ENCODE assay signal across 7 cellular contexts in the genomic region with DNA sequence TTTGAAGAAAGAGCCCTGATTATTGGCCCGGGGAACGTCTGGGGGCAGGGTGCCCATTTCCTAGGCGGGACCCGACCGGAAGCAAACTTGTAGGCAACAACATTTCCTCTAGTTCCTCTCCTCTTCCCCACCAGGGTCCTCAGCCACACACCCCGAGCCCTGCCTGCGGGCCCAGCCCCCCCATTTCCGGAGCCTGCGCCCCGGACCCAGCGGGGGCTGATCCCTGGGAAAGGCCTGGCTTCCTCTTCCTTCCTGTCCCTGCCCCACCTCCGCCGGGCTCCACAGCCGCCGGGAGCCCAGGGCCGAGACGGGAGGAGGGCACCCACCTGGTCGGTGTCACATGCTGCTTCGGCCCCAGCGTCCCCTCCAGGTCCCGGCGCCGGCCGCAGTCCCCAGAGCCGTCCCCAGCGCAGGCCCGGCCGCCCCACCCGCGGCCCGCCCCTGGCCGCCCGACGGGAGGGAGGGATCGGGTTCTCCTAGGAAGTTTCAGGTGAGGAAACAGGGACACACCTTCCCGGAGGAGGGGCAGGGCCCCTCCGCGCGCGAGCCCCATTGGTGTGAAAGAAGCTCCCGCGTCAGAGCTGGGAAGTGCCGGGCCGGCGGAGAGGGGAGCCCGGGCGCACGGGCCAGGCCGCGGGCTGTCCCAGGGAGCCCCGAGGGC. TPM values are rescaled to one million over a fixed set of nuclear protein-coding genes. Genes with fewer than 3 reads are reported as not detected.
DNase-seq lines count a peak whose midpoint lies in the region; ATAC-seq and TF ChIP-seq lines count a peak whose summit lies in the region.
"Not testable (repeated sequence)": the region's sequence is repeated elsewhere in the genome, so short reads cannot be mapped to it uniquely, and the experiment has no call there.

TSS of gene ARHGEF35 (minus strand) at position 622 of the 661 bp plus-strand sequence. CDS start 7,450 bp downstream, outside the sequence.

- intact Hi-C loops in PC-9 (cut with micrococcal nuclease; ENCODE audit: unreplicated experiment); activated naive CD4-positive, alpha-beta T cell treated with anti-CD3 and anti-CD28 coated beads for 36 hours (cut with micrococcal nuclease); heart left ventricle (cut with DNase I): not testable (repeated sequence)

- H3K4me3 ChIP-seq in PC-9 = not testable (repeated sequence)
- peak within 1 kb of the TSS in 3 of 12 donors; percentile 28 to 32 (median 29) for H3K4me3 ChIP-seq in heart left ventricle

- WGBS in heart left ventricle, 4 donors = 0% methylated on average over 10 to 15 of the region's 51 CpGs; no CpG with 5 or more reads in 2 of the 4 donors

- not testable (repeated sequence) for TF ChIP-seq POLR2A in heart left ventricle (IDR thresholded peaks at IDR 0.05)

- not testable (repeated sequence) for H3K27me3 Mint-ChIP-seq in activated naive CD4-positive, alpha-beta T cell treated with anti-CD3 and anti-CD28 coated beads for 36 hours (ENCODE audit: low read depth); nephron progenitor cell (ENCODE audit: low read depth, poor library complexity)

- H3K4me1 ChIP-seq in PC-9 (replicated peaks; ENCODE audit: insufficient read depth); heart left ventricle: not testable (repeated sequence)

- TF ChIP-seq CTCF in PC-9 (conservative IDR thresholded peaks at IDR 0.05); heart left ventricle (IDR thresholded peaks at IDR 0.05); nephron progenitor cell (IDR thresholded peaks at IDR 0.05): not testable (repeated sequence)

- ATAC-seq in GM19023 (IDR thresholded peaks at IDR 0.05; ENCODE audit: unreplicated experiment) (peak; percentile 69), GM21737 (IDR thresholded peaks at IDR 0.05; ENCODE audit: unreplicated experiment) (peak; percentile 65), HG03064 (IDR thresholded peaks at IDR 0.05; ENCODE audit: low read depth, unreplicated experiment) (peak; percentile 59), heart left ventricle (peak; percentile 32 to 79 (median 75))

- H3K9me2 ChIP-seq in PC-9 (ENCODE audit: insufficient read depth) = not testable (repeated sequence)

- H3K9me3 ChIP-seq in PC-9 (ENCODE audit: insufficient read depth, low read depth); heart left ventricle: not testable (repeated sequence)

- not testable (repeated sequence) for H3K27ac Mint-ChIP-seq in activated naive CD4-positive, alpha-beta T cell treated with anti-CD3 and anti-CD28 coated beads for 36 hours; nephron progenitor cell

- H3F3A ChIP-seq in PC-9 (ENCODE audit: insufficient read depth, low read depth) = not testable (repeated sequence)

- POLR2A ChIA-PET in PC-9 (lab: Charles Lee; ENCODE audit: unreplicated experiment) = not testable (repeated sequence)

- DNase-seq in PC-9, heart left ventricle: not testable (repeated sequence)
- peak; percentile 26 for DNase-seq in activated naive CD4-positive, alpha-beta T cell treated with anti-CD3 and anti-CD28 coated beads for 36 hours
- peak; percentile 21 for DNase-seq in nephron progenitor cell

- not testable (repeated sequence) for H3K79me2 ChIP-seq in PC-9 (ENCODE audit: low read depth)

- peaks cover 14% of the 10 kb centered on the region for H3K4me1 Mint-ChIP-seq in activated naive CD4-positive, alpha-beta T cell treated with anti-CD3 and anti-CD28 coated beads for 36 hours (ENCODE audit: low read depth)
- H3K4me1 Mint-ChIP-seq in nephron progenitor cell = not testable (repeated sequence)

- H2AFZ ChIP-seq in PC-9 = not testable (repeated sequence)

- not testable (repeated sequence) for BruUV-seq in PC-9 (replicated peaks; lab: Mats Ljungman, UMichigan)

- H3K9me3 Mint-ChIP-seq in activated naive CD4-positive, alpha-beta T cell treated with anti-CD3 and anti-CD28 coated beads for 36 hours; nephron progenitor cell: not testable (repeated sequence)

- H3K4me2 ChIP-seq in PC-9 = not testable (repeated sequence)

- H3K27me3 ChIP-seq in PC-9 (ENCODE audit: insufficient read depth, low read depth); heart left ventricle: not testable (repeated sequence)

- CTCF ChIA-PET in PC-9 (lab: Charles Lee); activated naive CD4-positive, alpha-beta T cell treated with anti-CD3 and anti-CD28 coated beads for 36 hours (lab: Charles Lee): not testable (repeated sequence)

- H4K20me1 ChIP-seq in PC-9 (ENCODE audit: insufficient read depth) = not testable (repeated sequence)

- H3K36me3 Mint-ChIP-seq in activated naive CD4-positive, alpha-beta T cell treated with anti-CD3 and anti-CD28 coated beads for 36 hours (ENCODE audit: low read depth); nephron progenitor cell (ENCODE audit: low read depth): not testable (repeated sequence)

- H3K27ac ChIP-seq in PC-9, heart left ventricle: not testable (repeated sequence)

- H3K36me3 ChIP-seq in PC-9 (ENCODE audit: low read depth); heart left ventricle: not testable (repeated sequence)

- H3K4me3 Mint-ChIP-seq in activated naive CD4-positive, alpha-beta T cell treated with anti-CD3 and anti-CD28 coated beads for 36 hours = peak within 1 kb of the TSS; percentile 65
- H3K4me3 Mint-ChIP-seq in nephron progenitor cell = peak within 1 kb of the TSS; percentile 72

RNA-seq across cellular contexts. Expression of gene ARHGEF35, which starts in this region (rescaled TPM):
- total RNA-seq in PC-9 (2021) (27.6 and 29.6 TPM in 2 replicates), heart left ventricle (1 to 10 TPM in 3 of 9 donors, under 1 TPM in 4, not detected in 2; 0.27 to 4.2 (median 0.60) TPM)
- total RNA-seq in activated naive CD4-positive, alpha-beta T cell treated with anti-CD3 and anti-CD28 coated beads for 36 hours = 1 to 10 TPM; 6.5 to 7.6 TPM
- polyA plus RNA-seq in heart left ventricle = under 1 TPM; 0.47 to 0.95 TPM
